8 cellular contexts compared by ENCODE assay signal in the genomic region with DNA sequence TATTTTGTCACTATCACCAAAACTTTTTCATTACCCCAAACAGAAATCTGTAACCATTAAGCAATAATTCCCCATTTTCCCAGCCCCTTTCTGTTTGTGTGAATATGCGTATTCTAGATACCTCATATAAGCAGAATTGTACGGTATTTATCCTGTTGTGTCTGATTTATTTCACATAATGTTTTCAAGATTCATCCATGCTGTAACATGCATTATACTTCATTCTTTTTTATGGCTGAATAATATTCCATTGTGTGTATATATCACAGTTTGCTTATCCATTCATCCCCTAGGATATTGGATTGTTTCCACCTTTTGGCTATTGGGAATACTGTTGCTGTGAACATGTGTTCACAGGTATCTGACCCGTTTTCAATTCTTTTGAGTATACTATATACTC.
"Had no signal": no experiment of that assay in that cellular context is flagged by ENCODE, and none has a peak within 500 bp of the region (broad histone marks: within the 10 kb centered on the region; RNA-seq: fewer than 3 reads in every experiment).

No MANE protein-coding gene starts in this region.

- ATAC-seq: GM12878 had no signal

- H3K4me3 ChIP-seq: GM12878 had no signal

- DNase-seq: GDM1, GF-D8 had no signal

- FAIRE-seq: G401.6, GM12878, GM12891, GM12892, GM18507, GM19239 had no signal
